13 cellular contexts compared by ENCODE assay signal in genomic region chr4:78557841-78558240, GRCh38.
"Had no signal": no experiment of that assay in that cellular context is flagged by ENCODE, and none has a peak within 500 bp of the region (broad histone marks: within the 10 kb centered on the region; RNA-seq: fewer than 3 reads in every experiment).

No MANE protein-coding gene starts in this region.

- H3K36me3 Mint-ChIP-seq: natural killer cell treated with Interleukin-12 subunit alpha and Interleukin-12 subunit beta and Interleukin-15 and Interleukin-18, amount 100 ng/mL, for 72 hours had no signal

- DNase-seq: activated CD8-positive, alpha-beta memory T cell treated with anti-CD3 and anti-CD28 coated beads, Interleukin-2, amount 50 U/mL, for 4 hours; activated CD8-positive, alpha-beta T cell treated with anti-CD3 and anti-CD28 coated beads for 36 hours; activated naive CD4-positive, alpha-beta T cell treated with Interleukin-2 at 50 U/mL for 16 hours; activated naive CD8-positive, alpha-beta T cell treated with anti-CD3 and anti-CD28 coated beads, Interleukin-2, amount 50 U/mL, for 24 hours; activated T-cell treated with anti-CD3 and anti-CD28 coated beads, Interleukin-2, amount 50 U/mL, for 72 hours; hippocampal formation; left colon; occipital lobe; psoas muscle; stimulated activated CD4-positive, alpha-beta T cell treated with anti-CD3 and anti-CD28 coated beads, Interleukin-2, amount 100 ng/mL, for 24 hours; stimulated activated naive CD4-positive, alpha-beta T cell had no signal

- H3K4me1 ChIP-seq: psoas muscle had no signal

- H3K4me3 ChIP-seq: psoas muscle had no signal

- H3K4me3 Mint-ChIP-seq: activated CD8-positive, alpha-beta T cell treated with anti-CD3 and anti-CD28 coated beads for 36 hours; activated naive CD8-positive, alpha-beta T cell treated with anti-CD3 and anti-CD28 coated beads, Interleukin-2, amount 50 U/mL, for 24 hours; activated T-cell treated with anti-CD3 and anti-CD28 coated beads, Interleukin-2, amount 50 U/mL, for 72 hours; natural killer cell treated with Interleukin-12 subunit alpha and Interleukin-12 subunit beta and Interleukin-15 and Interleukin-18, amount 100 ng/mL, for 72 hours had no signal

- ATAC-seq: activated CD8-positive, alpha-beta T cell treated with anti-CD3 and anti-CD28 coated beads for 36 hours; activated naive CD8-positive, alpha-beta T cell treated with anti-CD3 and anti-CD28 coated beads, Interleukin-2, amount 50 U/mL, for 24 hours; activated T-cell treated with anti-CD3 and anti-CD28 coated beads, Interleukin-2, amount 50 U/mL, for 72 hours; left colon; natural killer cell treated with Interleukin-12 subunit alpha and Interleukin-12 subunit beta and Interleukin-15 and Interleukin-18, amount 100 ng/mL, for 72 hours; psoas muscle; sciatic nerve had no signal

- H3K27ac Mint-ChIP-seq: activated CD8-positive, alpha-beta T cell treated with anti-CD3 and anti-CD28 coated beads for 36 hours; activated naive CD8-positive, alpha-beta T cell treated with anti-CD3 and anti-CD28 coated beads, Interleukin-2, amount 50 U/mL, for 24 hours; activated T-cell treated with anti-CD3 and anti-CD28 coated beads, Interleukin-2, amount 50 U/mL, for 72 hours; natural killer cell treated with Interleukin-12 subunit alpha and Interleukin-12 subunit beta and Interleukin-15 and Interleukin-18, amount 100 ng/mL, for 72 hours had no signal

- H3K9me3 Mint-ChIP-seq: activated CD8-positive, alpha-beta T cell treated with anti-CD3 and anti-CD28 coated beads for 36 hours; activated naive CD8-positive, alpha-beta T cell treated with anti-CD3 and anti-CD28 coated beads, Interleukin-2, amount 50 U/mL, for 24 hours; activated T-cell treated with anti-CD3 and anti-CD28 coated beads, Interleukin-2, amount 50 U/mL, for 72 hours; natural killer cell treated with Interleukin-12 subunit alpha and Interleukin-12 subunit beta and Interleukin-15 and Interleukin-18, amount 100 ng/mL, for 72 hours had no signal

- H3K4me1 Mint-ChIP-seq: activated naive CD8-positive, alpha-beta T cell treated with anti-CD3 and anti-CD28 coated beads, Interleukin-2, amount 50 U/mL, for 24 hours had no signal

- H3K27ac ChIP-seq: psoas muscle had no signal
